In genomic region chr5:174355208-174355612, GRCh38 we compare ENCODE assay signal across 1 cellular context.
A peak's percentile ranks its signal among the peaks of the same experiment; 100 is the strongest.
TF ChIP-seq lines count a peak whose summit lies in the region.

No MANE protein-coding gene starts in this region.

TF ChIP-seq in HEK293, 187 proteins besides CTCF, POLR2A, EP300 and RAD21 (continued from another document and continues in another):
- no peak for TF ChIP-seq ELK4 (IDR thresholded peaks at IDR 0.05; ENCODE audit: borderline replicate concordance, low read depth, low read length)
- peak; percentile 52; the same call in 1 of the 2 replicates for TF ChIP-seq FEZF1 (tag by site-specific recombination; IDR thresholded peaks at IDR 0.05)
- TF ChIP-seq ZNF76 (tag by site-specific recombination; IDR thresholded peaks at IDR 0.05; ENCODE audit: borderline replicate concordance, low read depth), result no peak
- TF ChIP-seq ZNF433 (tag by site-specific recombination; IDR thresholded peaks at IDR 0.05; ENCODE audit: low read depth), result no peak
- TF ChIP-seq KLF10 (tag by site-specific recombination; IDR thresholded peaks at IDR 0.05), result peak; percentile 92
- TF ChIP-seq GLIS2 (tag by site-specific recombination; IDR thresholded peaks at IDR 0.05), result 0 out of 2 replicates have a peak, but pooled peaks have one; percentile 13
- TF ChIP-seq SP2 (tag by site-specific recombination; IDR thresholded peaks at IDR 0.05), result peak; percentile 27; the same call in 1 of the 2 replicates
- TF ChIP-seq ZBTB21 (tag by site-specific recombination; IDR thresholded peaks at IDR 0.05), result peak; percentile 94
- TF ChIP-seq ZNF184 (tag by site-specific recombination; IDR thresholded peaks at IDR 0.05), result peak; percentile 87
- peak; percentile 82 for TF ChIP-seq ZNF10 (tag by site-specific recombination; IDR thresholded peaks at IDR 0.05)
- TF ChIP-seq ZNF350 (tag by site-specific recombination; IDR thresholded peaks at IDR 0.05), result no peak
- peak; percentile 69; the same call in 1 of the 2 replicates for TF ChIP-seq ZFP69B (tag by site-specific recombination; IDR thresholded peaks at IDR 0.05)
- TF ChIP-seq OVOL3 (tag by site-specific recombination; IDR thresholded peaks at IDR 0.05), result no peak
- TF ChIP-seq ATF2 (tag by site-specific recombination; IDR thresholded peaks at IDR 0.05; ENCODE audit: low read depth), result peak; percentile 96
- no peak for TF ChIP-seq ZNF621 (tag by site-specific recombination; IDR thresholded peaks at IDR 0.05)
- no peak for TF ChIP-seq ZNF704 (tag by site-specific recombination; IDR thresholded peaks at IDR 0.05)
- peak; percentile 89 for TF ChIP-seq BCL11A (tag by site-specific recombination; IDR thresholded peaks at IDR 0.05; ENCODE audit: low read depth)
- TF ChIP-seq YY2 (tag by site-specific recombination; IDR thresholded peaks at IDR 0.05), result peak; percentile 63; the same call in 1 of the 2 replicates
- TF ChIP-seq SP3 (tag by site-specific recombination; IDR thresholded peaks at IDR 0.05), result peak; percentile 52; the same call in 1 of the 2 replicates
- no peak for TF ChIP-seq ZNF37A (tag by site-specific recombination; IDR thresholded peaks at IDR 0.05)
- TF ChIP-seq GLI2 (tag by site-specific recombination; IDR thresholded peaks at IDR 0.05; ENCODE audit: borderline replicate concordance, low read depth), result peak; percentile 54; the same call in 1 of the 2 replicates
- peak; percentile 96 for TF ChIP-seq INSM2 (tag by site-specific recombination; IDR thresholded peaks at IDR 0.05)
- peak; percentile 74 for TF ChIP-seq GLIS1 (tag by site-specific recombination; IDR thresholded peaks at IDR 0.05)
- TF ChIP-seq ZBTB20 (tag by site-specific recombination; IDR thresholded peaks at IDR 0.05), result no peak
- TF ChIP-seq HOXD13 (CRISPR knock-in tag; IDR thresholded peaks at IDR 0.05; ENCODE audit: borderline replicate concordance), result peak; percentile 88; the same call in 1 of the 2 replicates
- TF ChIP-seq SP7 (tag by site-specific recombination; IDR thresholded peaks at IDR 0.05), result peak; percentile 98
- 0 out of 2 replicates have a peak, but pooled peaks have one; percentile 44 for TF ChIP-seq ZBTB10 (tag by site-specific recombination; IDR thresholded peaks at IDR 0.05)
- TF ChIP-seq OSR2 (tag by site-specific recombination; IDR thresholded peaks at IDR 0.05), result peak; percentile 45; the same call in 1 of the 2 replicates
- peak; percentile 78 for TF ChIP-seq PRDM10 (tag by site-specific recombination; IDR thresholded peaks at IDR 0.05)
- no peak for TF ChIP-seq PRDM2 (tag by site-specific recombination; IDR thresholded peaks at IDR 0.05; ENCODE audit: borderline replicate concordance)
- peak; percentile 25 for TF ChIP-seq ZNF600 (tag by site-specific recombination; IDR thresholded peaks at IDR 0.05)
- TF ChIP-seq PRDM1 (tag by site-specific recombination; IDR thresholded peaks at IDR 0.05), result peak; percentile 72
- peak; percentile 98 for TF ChIP-seq ZNF366 (tag by site-specific recombination; conservative IDR thresholded peaks at IDR 0.05)
- TF ChIP-seq ZSCAN4 (tag by site-specific recombination; IDR thresholded peaks at IDR 0.05), result peak; percentile 46; the same call in 1 of the 2 replicates
- peak; percentile 85; the same call in 1 of the 2 replicates for TF ChIP-seq ZSCAN23 (tag by site-specific recombination; IDR thresholded peaks at IDR 0.05)
- TF ChIP-seq ZNF175 (tag by site-specific recombination; IDR thresholded peaks at IDR 0.05), result no peak
- TF ChIP-seq ZBTB8A (tag by site-specific recombination; IDR thresholded peaks at IDR 0.05), result peak; percentile 41; the same call in 1 of the 2 replicates
- peak; percentile 86 for TF ChIP-seq ZNF324 (tag by site-specific recombination; IDR thresholded peaks at IDR 0.05)
